18 cellular contexts compared by ENCODE assay signal in genomic region chr14:51609251-51609986, GRCh38. TPM values are rescaled to one million over a fixed set of nuclear protein-coding genes. Genes with fewer than 3 reads are reported as not detected.
A peak's percentile ranks its signal among the peaks of the same experiment; 100 is the strongest.
DNase-seq lines count a peak whose midpoint lies in the region; ATAC-seq and TF ChIP-seq lines count a peak whose summit lies in the region.
"Had no signal": no experiment of that assay in that cellular context is flagged by ENCODE, and none has a peak within 500 bp of the region (broad histone marks: within the 10 kb centered on the region; RNA-seq: fewer than 3 reads in every experiment).

No MANE protein-coding gene starts in this region.

- H3K9me3 ChIP-seq in MG63, result no peaks in the 10 kb centered on the region
- H3K9me3 ChIP-seq: tibial artery had no signal

- DNase-seq in MG63 (peak; percentile 43), choroid plexus epithelial cell (ENCODE audit: low read depth) (peak; percentile 50), osteocyte (ENCODE audit: extremely low spot score, unreplicated experiment) (no peak), T-helper 2 cell (no peak)
- DNase-seq in stimulated activated CD4-positive, alpha-beta T cell treated with anti-CD3 and anti-CD28 coated beads, Interleukin-1b, Interleukin-23, amount 100 ng/mL, for 48 hours, result no peak
- DNase-seq in activated naive CD4-positive, alpha-beta T cell treated with anti-CD3 and anti-CD28 coated beads, Interleukin-2, amount 10 ng/mL, durations not matched to agents 7 days and 5 days, result no peak
- DNase-seq: activated CD4-positive, CD25-positive, alpha-beta regulatory T cell; activated gamma-delta T cell treated with Interleukin-2 at 50 U/mL for 16 hours; effector memory CD4-positive, alpha-beta T cell; foreskin melanocyte; H9; Karpas-422; NCI-H1436 treated with DMSO at 0.1 percent for 48 hours; NCI-H510A treated with DMSO at 0.1 percent for 48 hours; PC-3; tibial artery had no signal

- TF ChIP-seq CTCF in choroid plexus epithelial cell (conservative IDR thresholded peaks at IDR 0.05; ENCODE audit: low read depth, low read length) (no peak), osteocyte (IDR thresholded peaks at IDR 0.05) (no peak)

- H3K27me3 Mint-ChIP-seq in osteocyte (ENCODE audit: unreplicated experiment), result no peaks in the 10 kb centered on the region
- peaks cover 12% of the 10 kb centered on the region for H3K27me3 Mint-ChIP-seq in activated naive CD4-positive, alpha-beta T cell treated with anti-CD3 and anti-CD28 coated beads, Interleukin-2, amount 10 ng/mL, durations not matched to agents 7 days and 5 days

- H3K4me1 Mint-ChIP-seq in osteocyte (ENCODE audit: unreplicated experiment), result peaks cover 34% of the 10 kb centered on the region
- no peaks in the 10 kb centered on the region for H3K4me1 Mint-ChIP-seq in activated naive CD4-positive, alpha-beta T cell treated with anti-CD3 and anti-CD28 coated beads, Interleukin-2, amount 10 ng/mL, durations not matched to agents 7 days and 5 days

- no peaks in the 10 kb centered on the region for H3K27me3 ChIP-seq in MG63
- H3K27me3 ChIP-seq: tibial artery had no signal

- no peak overlapping the region for H3K4me3 ChIP-seq in MG63
- no peak overlapping the region for H3K4me3 ChIP-seq in choroid plexus epithelial cell (ENCODE audit: low read depth, low read length)
- H3K4me3 ChIP-seq: tibial artery had no signal

- ATAC-seq in GM19023 (IDR thresholded peaks at IDR 0.05; ENCODE audit: unreplicated experiment) (peak; percentile 21), GM21529 (IDR thresholded peaks at IDR 0.05; ENCODE audit: unreplicated experiment) (no peak)
- ATAC-seq: PC-3 had no signal

- H3K4me3 Mint-ChIP-seq in osteocyte (ENCODE audit: unreplicated experiment), result no peak overlapping the region
- H3K4me3 Mint-ChIP-seq in activated naive CD4-positive, alpha-beta T cell treated with anti-CD3 and anti-CD28 coated beads, Interleukin-2, amount 10 ng/mL, durations not matched to agents 7 days and 5 days, result no peak overlapping the region
- H3K4me3 Mint-ChIP-seq: H9 had no signal

- no peaks in the 10 kb centered on the region for H3K36me3 Mint-ChIP-seq in osteocyte (ENCODE audit: unreplicated experiment)
- no peaks in the 10 kb centered on the region for H3K36me3 Mint-ChIP-seq in activated naive CD4-positive, alpha-beta T cell treated with anti-CD3 and anti-CD28 coated beads, Interleukin-2, amount 10 ng/mL, durations not matched to agents 7 days and 5 days

- CTCF ChIA-PET in activated naive CD4-positive, alpha-beta T cell treated with anti-CD3 and anti-CD28 coated beads, Interleukin-2, amount 10 ng/mL, durations not matched to agents 7 days and 5 days (lab: Charles Lee), result no interaction called here

- H3K36me3 ChIP-seq in MG63, result no peaks in the 10 kb centered on the region
- H3K36me3 ChIP-seq: tibial artery had no signal

- no peaks in the 10 kb centered on the region for H3K9me3 Mint-ChIP-seq in osteocyte (ENCODE audit: unreplicated experiment)
- no peaks in the 10 kb centered on the region for H3K9me3 Mint-ChIP-seq in activated naive CD4-positive, alpha-beta T cell treated with anti-CD3 and anti-CD28 coated beads, Interleukin-2, amount 10 ng/mL, durations not matched to agents 7 days and 5 days
- H3K9me3 Mint-ChIP-seq: H9 had no signal

- H3K27ac Mint-ChIP-seq in osteocyte (ENCODE audit: unreplicated experiment), result peak overlapping the region; percentile 6
- H3K27ac Mint-ChIP-seq in activated naive CD4-positive, alpha-beta T cell treated with anti-CD3 and anti-CD28 coated beads, Interleukin-2, amount 10 ng/mL, durations not matched to agents 7 days and 5 days, result no peak overlapping the region
- H3K27ac Mint-ChIP-seq: H9 had no signal

RNA-seq across cellular contexts. Expression of gene FRMD6, which starts 42.3 kb away (rescaled TPM):
- 44.6 and 51.4 TPM in 2 replicates for total RNA-seq in MG63 (2014; rRNA removed; shearing (Covaris generic); ENCODE audit: low replicate concordance)
- total RNA-seq in osteocyte, result 124 and 129 TPM in 2 replicates

Comparison
In these comparisons a context has a peak if more than half of its experiments do, and no peak if none do; other contexts are left out.
1. DNase-seq: peak in MG63 (single experiment) and choroid plexus epithelial cell (single experiment); none in osteocyte (single experiment), stimulated activated CD4-positive, alpha-beta T cell treated with anti-CD3 and anti-CD28 coated beads, Interleukin-1b, Interleukin-23, amount 100 ng/mL, for 48 hours (single experiment), T-helper 2 cell (0 of 5) and activated naive CD4-positive, alpha-beta T cell treated with anti-CD3 and anti-CD28 coated beads, Interleukin-2, amount 10 ng/mL, durations not matched to agents 7 days and 5 days (single experiment).